15 cellular contexts compared by ENCODE assay signal in the genomic region with DNA sequence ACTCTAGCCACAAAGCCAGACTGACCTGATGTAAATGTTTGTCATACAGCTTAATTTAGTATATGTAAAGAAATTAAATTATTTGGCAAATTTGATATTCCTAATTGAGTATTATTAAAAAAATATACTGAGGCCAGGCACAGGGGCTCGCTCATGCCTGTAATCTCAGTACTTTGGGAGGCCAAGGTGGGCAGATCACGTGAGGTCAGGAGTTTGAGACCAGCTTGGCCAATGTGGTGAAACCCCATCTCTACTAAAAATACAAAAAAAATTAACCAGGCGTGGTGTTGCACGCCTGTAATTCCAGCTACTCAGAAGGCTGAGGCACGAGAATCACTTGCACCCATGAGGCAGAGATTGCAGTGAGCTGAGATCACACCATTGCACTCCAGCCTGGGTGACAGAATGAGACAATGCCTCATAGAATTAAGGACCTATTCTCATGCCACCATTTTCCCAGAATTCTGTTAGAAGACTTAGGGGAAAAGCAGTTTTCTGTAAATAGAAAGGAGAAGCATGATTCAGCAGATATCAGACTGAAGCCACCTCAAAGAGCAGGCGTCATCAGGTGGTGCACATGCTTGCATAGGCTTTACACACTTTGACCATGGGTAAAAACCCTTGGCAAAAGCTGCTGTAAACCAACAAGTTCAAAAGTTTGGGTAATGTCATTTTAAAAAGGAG.
DNase-seq lines count a peak whose midpoint lies in the region; ATAC-seq and TF ChIP-seq lines count a peak whose summit lies in the region.
"Had no signal": no experiment of that assay in that cellular context is flagged by ENCODE, and none has a peak within 500 bp of the region (broad histone marks: within the 10 kb centered on the region; RNA-seq: fewer than 3 reads in every experiment).

No MANE protein-coding gene starts in this region.

- no peak overlapping the region for H3K4me3 ChIP-seq in NB4 (ENCODE audit: low read depth, low read length)
- H3K4me3 ChIP-seq: Peyer's patch had no signal

- no peak for TF ChIP-seq CTCF in NB4 (IDR thresholded peaks at IDR 0.05; ENCODE audit: low read depth, low read length)

- DNase-seq in stimulated activated CD4-positive, alpha-beta T cell treated with anti-CD3 and anti-CD28 coated beads, Interleukin-15, amount 100 ng/mL, for 24 hours = peak; percentile 4
- DNase-seq in stimulated activated CD4-positive, alpha-beta T cell treated with anti-CD3 and anti-CD28 coated beads, Interleukin-12 subunit alpha, Interleukin-12 subunit beta, amount 100 ng/mL, for 4 hours = no peak
- DNase-seq in NB4 (ENCODE audit: low read depth) (peak; percentile 24), globus pallidus (ENCODE audit: low spot score) (peak; percentile 45), iPS-NIHi7 (ENCODE audit: extremely low spot score) (no peak), NCI-H2029 treated with DMSO at 0.1 percent for 48 hours (lab: John Stamatoyannopoulos, UW) (no peak)
- DNase-seq: dermis blood vessel endothelial cell; mammary epithelial cell; NCI-H1105; NCI-H446 treated with DMSO at 0.1 percent for 48 hours; Peyer's patch; posterior cingulate gyrus; stimulated activated CD4-positive, alpha-beta T cell treated with anti-CD3 and anti-CD28 coated beads, Interleukin-1b, Interleukin-23, amount 100 ng/mL, for 48 hours had no signal

- TF ChIP-seq POLR2A in NB4 (IDR thresholded peaks at IDR 0.05; ENCODE audit: extremely low read depth, insufficient read length) = no peak

- no peak for ATAC-seq in GM19328 (IDR thresholded peaks at IDR 0.05; ENCODE audit: unreplicated experiment)
- ATAC-seq in HG03378 (IDR thresholded peaks at IDR 0.05; ENCODE audit: unreplicated experiment) = no peak

Comparison
In these comparisons a context has a peak if more than half of its experiments do, and no peak if none do; other contexts are left out.
1. DNase-seq: peak in stimulated activated CD4-positive, alpha-beta T cell treated with anti-CD3 and anti-CD28 coated beads, Interleukin-15, amount 100 ng/mL, for 24 hours (single experiment), NB4 (single experiment) and globus pallidus (single experiment); none in stimulated activated CD4-positive, alpha-beta T cell treated with anti-CD3 and anti-CD28 coated beads, Interleukin-12 subunit alpha, Interleukin-12 subunit beta, amount 100 ng/mL, for 4 hours (single experiment), iPS-NIHi7 (single experiment) and NCI-H2029 treated with DMSO at 0.1 percent for 48 hours (single experiment).